6 cellular contexts compared by ENCODE assay signal in the genomic region with DNA sequence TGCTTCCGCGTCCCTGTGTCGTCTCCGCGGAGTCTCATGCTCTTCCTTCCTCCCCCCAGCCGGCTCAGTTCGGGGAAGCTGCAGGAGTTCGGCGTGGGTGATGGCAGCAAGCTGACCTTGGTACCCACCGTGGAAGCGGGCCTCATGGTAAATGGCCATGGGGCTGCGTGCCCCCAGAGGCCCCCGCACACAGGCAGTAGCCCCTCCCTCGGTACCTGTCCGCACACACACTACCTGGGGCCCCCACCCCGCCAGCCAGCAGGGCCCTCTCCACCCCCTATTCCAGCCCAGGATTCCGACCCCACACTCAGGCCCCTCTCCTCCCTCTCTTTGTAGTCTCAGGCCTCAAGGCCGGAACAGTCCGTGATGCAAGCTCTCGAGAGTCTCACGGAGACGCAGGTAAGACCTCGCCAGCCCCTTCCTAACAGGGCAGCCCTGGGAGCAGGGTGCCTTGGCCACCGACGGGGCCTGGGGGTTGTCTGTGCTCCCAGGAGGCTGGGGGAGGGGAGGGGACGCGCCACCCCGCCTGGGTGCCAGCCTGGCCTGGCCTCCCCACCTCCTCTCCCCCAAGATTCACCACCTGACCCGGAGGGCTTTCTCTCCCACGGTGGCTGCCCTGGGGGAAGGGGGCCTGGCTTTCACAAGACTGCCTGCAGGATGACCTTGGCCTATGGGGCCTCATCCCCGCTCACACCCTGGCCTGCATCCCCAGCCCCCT. TPM values are rescaled to one million over a fixed set of nuclear protein-coding genes. Genes with fewer than 3 reads are reported as not detected.
DNase-seq lines count a peak whose midpoint lies in the region; ATAC-seq and TF ChIP-seq lines count a peak whose summit lies in the region.

No MANE protein-coding gene starts in this region.

- no peaks in the 10 kb centered on the region for H3K9me3 ChIP-seq in tibial artery

- H3K27ac Mint-ChIP-seq in activated CD8-positive, alpha-beta T cell treated with anti-CD3 and anti-CD28 coated beads for 36 hours, result peak overlapping the region; percentile 92

- ATAC-seq in activated CD8-positive, alpha-beta T cell treated with anti-CD3 and anti-CD28 coated beads for 36 hours, result peak; percentile 3
- no peak for ATAC-seq in HG02970 (IDR thresholded peaks at IDR 0.05; ENCODE audit: low FRiP score, unreplicated experiment)

- TF ChIP-seq CTCF in HFF-Myc (IDR thresholded peaks at IDR 0.05; ENCODE audit: low read depth, low read length, missing control alignments) (no peak), tibial artery (IDR thresholded peaks at IDR 0.05) (no peak)
- no peak for TF ChIP-seq CTCF in activated CD8-positive, alpha-beta T cell treated with anti-CD3 and anti-CD28 coated beads for 36 hours (IDR thresholded peaks at IDR 0.05)

- intact Hi-C loops in activated CD8-positive, alpha-beta T cell treated with anti-CD3 and anti-CD28 coated beads for 36 hours (cut with micrococcal nuclease), result loop anchor here (2.0 kb wide), 1 partner anchor 15 kb away; no protein-coding TSS in a partner anchor
- intact Hi-C loops in tibial artery (cut with DNase I; ENCODE audit: low total_unique reads), result no loop called here

- H3K36me3 ChIP-seq in tibial artery, result peaks cover 30 to 47% (median 39%) of the 10 kb centered on the region in 3 donors

- CTCF ChIA-PET in activated CD8-positive, alpha-beta T cell treated with anti-CD3 and anti-CD28 coated beads for 36 hours (lab: Charles Lee), result interaction anchor here (1.0 to 2.6 kb wide), 3 partner anchors 15 to 155 kb away, joined by 3 to 30 read pairs (median 3); partner anchors contain the start of gene CIRBP

- POLR2A ChIA-PET in activated CD8-positive, alpha-beta T cell treated with anti-CD3 and anti-CD28 coated beads for 36 hours (lab: Charles Lee), result interaction anchor here (0.8 to 1.3 kb wide), 4 partner anchors 12 to 33 kb away, joined by 3 to 7 read pairs (median 6); partner anchors contain the start of gene CIRBP

- no peak for DNase-seq in HFF-Myc (ENCODE audit: extremely low read depth, low read depth)
- DNase-seq in activated CD8-positive, alpha-beta T cell treated with anti-CD3 and anti-CD28 coated beads for 36 hours, result peak; percentile 81
- DNase-seq in tibial artery, result peak in 1 of 2 donors; percentile 89
- no peak for DNase-seq in COR-L47 (lab: John Stamatoyannopoulos, UW)

- H3K4me3 Mint-ChIP-seq in activated CD8-positive, alpha-beta T cell treated with anti-CD3 and anti-CD28 coated beads for 36 hours, result peak overlapping the region; percentile 96

- H3K9me3 Mint-ChIP-seq in activated CD8-positive, alpha-beta T cell treated with anti-CD3 and anti-CD28 coated beads for 36 hours, result no peaks in the 10 kb centered on the region

- H3K4me1 ChIP-seq in tibial artery, result peaks cover 7 to 62% (median 51%) of the 10 kb centered on the region in 4 donors

- H3K4me1 Mint-ChIP-seq in activated CD8-positive, alpha-beta T cell treated with anti-CD3 and anti-CD28 coated beads for 36 hours (ENCODE audit: low read depth), result peaks cover 18% of the 10 kb centered on the region

- H3K27me3 Mint-ChIP-seq in activated CD8-positive, alpha-beta T cell treated with anti-CD3 and anti-CD28 coated beads for 36 hours, result no peaks in the 10 kb centered on the region

- peak overlapping the region; percentile 77 for H3K4me3 ChIP-seq in HFF-Myc (replicated peaks; ENCODE audit: low read depth, low read length)
- H3K4me3 ChIP-seq in iPS-11a (ENCODE audit: low read depth, low read length), result peak overlapping the region; percentile 79
- peak overlapping the region; percentile 67 to 94 for H3K4me3 ChIP-seq in tibial artery

- peaks cover 38% of the 10 kb centered on the region for H3K36me3 Mint-ChIP-seq in activated CD8-positive, alpha-beta T cell treated with anti-CD3 and anti-CD28 coated beads for 36 hours (ENCODE audit: low read depth)

- H3K27ac ChIP-seq in tibial artery, result peak overlapping the region; percentile 98

- H3K27me3 ChIP-seq in tibial artery, result no peaks in the 10 kb centered on the region

RNA-seq across cellular contexts. Expression of gene MIDN, which starts 3.3 kb away (rescaled TPM):
- 10 to 100 TPM; 41.1 to 43.9 TPM for total RNA-seq in activated CD8-positive, alpha-beta T cell treated with anti-CD3 and anti-CD28 coated beads for 36 hours

RNA-seq across cellular contexts. Expression of gene ATP5F1D, which starts 10.1 kb away (rescaled TPM):
- 100 to 1,000 TPM; 186 to 199 TPM for total RNA-seq in activated CD8-positive, alpha-beta T cell treated with anti-CD3 and anti-CD28 coated beads for 36 hours

RNA-seq across cellular contexts. Expression of gene CBARP, which starts 13.9 kb away (rescaled TPM):
- total RNA-seq in activated CD8-positive, alpha-beta T cell treated with anti-CD3 and anti-CD28 coated beads for 36 hours, result under 1 TPM; 0.49 to 0.86 TPM

RNA-seq across cellular contexts. Expression of gene CIRBP, which starts 17.5 kb away (rescaled TPM):
- total RNA-seq in activated CD8-positive, alpha-beta T cell treated with anti-CD3 and anti-CD28 coated beads for 36 hours, result 100 to 1,000 TPM; 161 to 180 TPM

RNA-seq across cellular contexts. Expression of gene FAM174C, which starts 23.7 kb away (rescaled TPM):
- total RNA-seq in activated CD8-positive, alpha-beta T cell treated with anti-CD3 and anti-CD28 coated beads for 36 hours, result 10 to 100 TPM; 77.0 to 88.0 TPM
